ENCODE assay signal across 1 cellular context in the genomic region with DNA sequence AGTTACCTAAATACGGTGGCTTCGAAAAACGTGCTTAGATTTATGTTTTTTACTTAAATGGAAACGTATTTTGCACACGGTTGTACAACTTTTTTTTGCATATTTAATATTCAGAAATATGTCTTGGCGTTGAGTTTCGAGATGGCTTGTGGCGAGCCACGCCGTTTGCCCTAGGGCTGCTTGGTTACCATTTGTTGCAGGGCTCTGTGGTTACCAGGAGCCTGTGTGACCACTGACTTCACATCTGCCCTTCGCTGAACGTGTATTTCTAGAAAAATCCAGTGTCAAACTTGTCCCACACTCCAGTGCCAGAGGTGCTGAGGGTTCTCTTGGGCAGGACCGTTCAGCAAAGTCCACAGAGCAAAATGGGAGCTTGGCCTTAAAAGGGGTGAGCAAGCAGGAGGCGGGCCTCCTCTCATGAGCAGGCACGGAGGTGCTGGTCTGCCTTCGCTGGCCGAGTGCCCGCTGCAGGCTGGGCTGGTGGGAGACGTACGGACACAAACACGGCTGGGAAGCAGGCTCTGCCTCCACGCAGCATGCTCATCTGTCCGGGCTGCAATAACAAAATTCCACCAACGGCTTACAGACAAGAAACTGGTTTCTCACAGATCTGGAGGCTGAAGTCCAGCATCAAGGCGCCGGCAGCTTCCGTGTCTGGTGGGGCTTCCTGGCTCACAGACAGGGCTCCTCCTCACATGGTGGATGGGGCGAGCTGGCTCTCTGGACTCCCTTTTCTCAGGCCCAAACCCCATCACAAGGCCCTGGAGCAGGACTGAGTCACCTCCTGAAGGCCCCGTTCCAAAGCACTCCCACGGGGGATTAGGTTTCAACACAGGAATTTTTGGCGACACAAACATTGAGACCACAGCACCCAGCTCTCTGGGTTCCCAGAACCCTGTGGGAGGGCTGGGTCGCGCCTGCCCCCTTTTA.
A peak's percentile ranks its signal among the peaks of the same experiment; 100 is the strongest.
TF ChIP-seq lines count a peak whose summit lies in the region.

No MANE protein-coding gene starts in this region.

TF ChIP-seq in HepG2, 621 proteins besides CTCF, POLR2A, EP300 and RAD21 (continued from another document):
- peak; percentile 19; the same call in 1 of the 2 replicates for TF ChIP-seq TCF7 (IDR thresholded peaks at IDR 0.05; ENCODE audit: low read depth)
- no peak for TF ChIP-seq LCORL (IDR thresholded peaks at IDR 0.05)
- no peak for TF ChIP-seq LCORL (CRISPR knock-in tag; IDR thresholded peaks at IDR 0.05)
- TF ChIP-seq, protein P1, sequence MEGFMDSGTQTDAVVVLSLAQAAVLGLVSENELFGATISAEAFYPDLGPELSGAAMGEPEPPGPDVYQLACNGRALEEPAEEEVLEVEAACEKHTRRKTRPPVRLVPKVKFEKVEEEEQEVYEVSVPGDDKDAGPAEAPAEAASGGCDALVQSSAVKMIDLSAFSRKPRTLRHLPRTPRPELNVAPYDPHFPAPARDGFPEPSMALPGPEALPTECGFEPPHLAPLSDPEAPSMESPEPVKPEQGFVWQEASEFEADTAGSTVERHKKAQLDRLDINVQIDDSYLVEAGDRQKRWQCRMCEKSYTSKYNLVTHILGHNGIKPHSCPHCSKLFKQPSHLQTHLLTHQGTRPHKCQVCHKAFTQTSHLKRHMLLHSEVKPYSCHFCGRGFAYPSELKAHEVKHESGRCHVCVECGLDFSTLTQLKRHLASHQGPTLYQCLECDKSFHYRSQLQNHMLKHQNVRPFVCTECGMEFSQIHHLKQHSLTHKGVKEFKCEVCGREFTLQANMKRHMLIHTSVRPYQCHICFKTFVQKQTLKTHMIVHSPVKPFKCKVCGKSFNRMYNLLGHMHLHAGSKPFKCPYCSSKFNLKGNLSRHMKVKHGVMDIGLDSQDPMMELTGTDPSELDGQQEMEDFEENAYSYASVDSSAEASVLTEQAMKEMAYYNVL (CRISPR knock-in tag; IDR thresholded peaks at IDR 0.05; ENCODE audit: borderline replicate concordance), result no peak
- TF ChIP-seq JDP2 (CRISPR knock-in tag; IDR thresholded peaks at IDR 0.05; ENCODE audit: borderline replicate concordance), result no peak
- peak; percentile 38; the same call in 1 of the 2 replicates for TF ChIP-seq SALL1 (CRISPR knock-in tag; IDR thresholded peaks at IDR 0.05)
- TF ChIP-seq TAF1 (CRISPR knock-in tag; IDR thresholded peaks at IDR 0.05), result peak; percentile 20; the same call in 1 of the 2 replicates
- TF ChIP-seq TARDBP (CRISPR knock-in tag; IDR thresholded peaks at IDR 0.05), result 0 out of 2 replicates have a peak, but pooled peaks have one; percentile 18
- no peak for TF ChIP-seq ELF4 (CRISPR knock-in tag; IDR thresholded peaks at IDR 0.05; ENCODE audit: borderline replicate concordance)
- no peak for TF ChIP-seq GABPA (IDR thresholded peaks at IDR 0.05; ENCODE audit: low read depth, low read length)
- no peak for TF ChIP-seq GABPA (CRISPR knock-in tag; IDR thresholded peaks at IDR 0.05; ENCODE audit: low read depth)
- TF ChIP-seq SSRP1 (CRISPR knock-in tag; IDR thresholded peaks at IDR 0.05), result 0 out of 2 replicates have a peak, but pooled peaks have one; percentile 42
- TF ChIP-seq ZNF121 (CRISPR knock-in tag; IDR thresholded peaks at IDR 0.05), result peak; percentile 61; the same call in 1 of the 2 replicates
- no peak for TF ChIP-seq ZXDC (CRISPR knock-in tag; IDR thresholded peaks at IDR 0.05)
- no peak for TF ChIP-seq SP5 (CRISPR knock-in tag; IDR thresholded peaks at IDR 0.05; ENCODE audit: borderline replicate concordance, low read depth)
- peak; percentile 32; the same call in 1 of the 2 replicates for TF ChIP-seq MYPOP (CRISPR knock-in tag; IDR thresholded peaks at IDR 0.05)
- peak; percentile 12; the same call in 1 of the 2 replicates for TF ChIP-seq ZMYM3 (CRISPR knock-in tag; IDR thresholded peaks at IDR 0.05)
- peak; percentile 64; the same call in 1 of the 2 replicates for TF ChIP-seq ZNF768 (CRISPR knock-in tag; IDR thresholded peaks at IDR 0.05)
- TF ChIP-seq, protein P2, sequence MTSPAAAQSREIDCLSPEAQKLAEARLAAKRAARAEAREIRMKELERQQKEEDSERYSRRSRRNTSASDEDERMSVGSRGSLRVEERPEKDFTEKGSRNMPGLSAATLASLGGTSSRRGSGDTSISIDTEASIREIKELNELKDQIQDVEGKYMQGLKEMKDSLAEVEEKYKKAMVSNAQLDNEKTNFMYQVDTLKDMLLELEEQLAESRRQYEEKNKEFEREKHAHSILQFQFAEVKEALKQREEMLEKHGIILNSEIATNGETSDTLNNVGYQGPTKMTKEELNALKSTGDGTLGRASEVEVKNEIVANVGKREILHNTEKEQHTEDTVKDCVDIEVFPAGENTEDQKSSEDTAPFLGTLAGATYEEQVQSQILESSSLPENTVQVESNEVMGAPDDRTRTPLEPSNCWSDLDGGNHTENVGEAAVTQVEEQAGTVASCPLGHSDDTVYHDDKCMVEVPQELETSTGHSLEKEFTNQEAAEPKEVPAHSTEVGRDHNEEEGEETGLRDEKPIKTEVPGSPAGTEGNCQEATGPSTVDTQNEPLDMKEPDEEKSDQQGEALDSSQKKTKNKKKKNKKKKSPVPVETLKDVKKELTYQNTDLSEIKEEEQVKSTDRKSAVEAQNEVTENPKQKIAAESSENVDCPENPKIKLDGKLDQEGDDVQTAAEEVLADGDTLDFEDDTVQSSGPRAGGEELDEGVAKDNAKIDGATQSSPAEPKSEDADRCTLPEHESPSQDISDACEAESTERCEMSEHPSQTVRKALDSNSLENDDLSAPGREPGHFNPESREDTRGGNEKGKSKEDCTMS (CRISPR knock-in tag; conservative IDR thresholded peaks at IDR 0.05), result no peak
- TF ChIP-seq ZMYM2 (CRISPR knock-in tag; IDR thresholded peaks at IDR 0.05), result 0 out of 2 replicates have a peak, but pooled peaks have one; percentile 36
- TF ChIP-seq, protein P3, sequence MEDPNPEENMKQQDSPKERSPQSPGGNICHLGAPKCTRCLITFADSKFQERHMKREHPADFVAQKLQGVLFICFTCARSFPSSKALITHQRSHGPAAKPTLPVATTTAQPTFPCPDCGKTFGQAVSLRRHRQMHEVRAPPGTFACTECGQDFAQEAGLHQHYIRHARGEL (CRISPR knock-in tag; IDR thresholded peaks at IDR 0.05), result 0 out of 2 replicates have a peak, but pooled peaks have one; percentile 40
- TF ChIP-seq, protein P4, sequence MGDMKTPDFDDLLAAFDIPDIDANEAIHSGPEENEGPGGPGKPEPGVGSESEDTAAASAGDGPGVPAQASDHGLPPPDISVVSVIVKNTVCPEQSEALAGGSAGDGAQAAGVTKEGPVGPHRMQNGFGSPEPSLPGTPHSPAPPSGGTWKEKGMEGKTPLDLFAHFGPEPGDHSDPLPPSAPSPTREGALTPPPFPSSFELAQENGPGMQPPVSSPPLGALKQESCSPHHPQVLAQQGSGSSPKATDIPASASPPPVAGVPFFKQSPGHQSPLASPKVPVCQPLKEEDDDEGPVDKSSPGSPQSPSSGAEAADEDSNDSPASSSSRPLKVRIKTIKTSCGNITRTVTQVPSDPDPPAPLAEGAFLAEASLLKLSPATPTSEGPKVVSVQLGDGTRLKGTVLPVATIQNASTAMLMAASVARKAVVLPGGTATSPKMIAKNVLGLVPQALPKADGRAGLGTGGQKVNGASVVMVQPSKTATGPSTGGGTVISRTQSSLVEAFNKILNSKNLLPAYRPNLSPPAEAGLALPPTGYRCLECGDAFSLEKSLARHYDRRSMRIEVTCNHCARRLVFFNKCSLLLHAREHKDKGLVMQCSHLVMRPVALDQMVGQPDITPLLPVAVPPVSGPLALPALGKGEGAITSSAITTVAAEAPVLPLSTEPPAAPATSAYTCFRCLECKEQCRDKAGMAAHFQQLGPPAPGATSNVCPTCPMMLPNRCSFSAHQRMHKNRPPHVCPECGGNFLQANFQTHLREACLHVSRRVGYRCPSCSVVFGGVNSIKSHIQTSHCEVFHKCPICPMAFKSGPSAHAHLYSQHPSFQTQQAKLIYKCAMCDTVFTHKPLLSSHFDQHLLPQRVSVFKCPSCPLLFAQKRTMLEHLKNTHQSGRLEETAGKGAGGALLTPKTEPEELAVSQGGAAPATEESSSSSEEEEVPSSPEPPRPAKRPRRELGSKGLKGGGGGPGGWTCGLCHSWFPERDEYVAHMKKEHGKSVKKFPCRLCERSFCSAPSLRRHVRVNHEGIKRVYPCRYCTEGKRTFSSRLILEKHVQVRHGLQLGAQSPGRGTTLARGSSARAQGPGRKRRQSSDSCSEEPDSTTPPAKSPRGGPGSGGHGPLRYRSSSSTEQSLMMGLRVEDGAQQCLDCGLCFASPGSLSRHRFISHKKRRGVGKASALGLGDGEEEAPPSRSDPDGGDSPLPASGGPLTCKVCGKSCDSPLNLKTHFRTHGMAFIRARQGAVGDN (CRISPR knock-in tag; IDR thresholded peaks at IDR 0.05), result peak; percentile 75
- TF ChIP-seq ZNF292 (CRISPR knock-in tag; IDR thresholded peaks at IDR 0.05; ENCODE audit: borderline replicate concordance, low read depth), result peak; percentile 73; the same call in 1 of the 2 replicates
- no peak for TF ChIP-seq IRF2 (CRISPR knock-in tag; IDR thresholded peaks at IDR 0.05)
